ENCODE assay signal across 8 cellular contexts in genomic region chr18:80157708-80158343, GRCh38. TPM values are rescaled to one million over a fixed set of nuclear protein-coding genes. Genes with fewer than 3 reads are reported as not detected.
DNase-seq lines count a peak whose midpoint lies in the region; ATAC-seq, FAIRE-seq and TF ChIP-seq lines count a peak whose summit lies in the region.

No MANE protein-coding gene starts in this region.

- peak; percentile 51 for DNase-seq in AG04450 (ENCODE audit: low read depth, low spot score)
- DNase-seq in GM18507 (ENCODE audit: extremely low spot score, insufficient read length, low read depth), result no peak
- DNase-seq in NCI-H146 treated with DMSO at 0.1 percent for 48 hours (lab: John Stamatoyannopoulos, UW; ENCODE audit: unreplicated experiment), result peak; percentile 54
- peak; percentile 88 for DNase-seq in activated CD4-positive, alpha-beta T cell treated with anti-CD3 and anti-CD28 coated beads for 36 hours
- DNase-seq in lower lobe of right lung, result peak; percentile 76
- peak; percentile 66 for DNase-seq in stimulated activated CD8-positive, alpha-beta memory T cell treated with anti-CD3 and anti-CD28 coated beads, Interleukin-12 subunit alpha, Interleukin-12 subunit beta, amount 100 ng/mL, for 1 hour (ENCODE audit: low read depth)
- DNase-seq in KG1 (lab: John Stamatoyannopoulos, UW), result no peak

- no peaks in the 10 kb centered on the region for H3K9me3 Mint-ChIP-seq in activated CD4-positive, alpha-beta T cell treated with anti-CD3 and anti-CD28 coated beads for 36 hours (ENCODE audit: low read depth)

- H3K4me1 Mint-ChIP-seq in activated CD4-positive, alpha-beta T cell treated with anti-CD3 and anti-CD28 coated beads for 36 hours, result peaks cover 3% of the 10 kb centered on the region

- no peak for ATAC-seq in activated CD4-positive, alpha-beta T cell treated with anti-CD3 and anti-CD28 coated beads for 36 hours
- peak; percentile 67 to 75 for ATAC-seq in lower lobe of right lung

- H3K4me3 ChIP-seq in AG04450 (ENCODE audit: low read depth, low read length) (no peak overlapping the region), lower lobe of right lung (no peak overlapping the region)

- H3K4me3 Mint-ChIP-seq in activated CD4-positive, alpha-beta T cell treated with anti-CD3 and anti-CD28 coated beads for 36 hours, result no peak overlapping the region

- H3K27ac ChIP-seq in AG04450 (ENCODE audit: low read depth, low read length) (no peak overlapping the region), lower lobe of right lung (no peak overlapping the region)

- no peak overlapping the region for H3K27ac Mint-ChIP-seq in activated CD4-positive, alpha-beta T cell treated with anti-CD3 and anti-CD28 coated beads for 36 hours

- CTCF ChIA-PET in AG04450 (lab: Charles Lee), result interaction anchor here (0.6 to 3.6 kb wide), 25 partner anchors 8 to 102 kb away, joined by 3 to 31 read pairs (median 5); partner anchors contain the start of gene PARD6G
- CTCF ChIA-PET in activated CD4-positive, alpha-beta T cell treated with anti-CD3 and anti-CD28 coated beads for 36 hours (lab: Charles Lee), result interaction anchor here (0.5 to 4.9 kb wide), 23 partner anchors 11 to 1429 kb away, joined by 3 to 57 read pairs (median 5); no protein-coding TSS in a partner anchor

- no peaks in the 10 kb centered on the region for H3K27me3 ChIP-seq in AG04450 (ENCODE audit: control insufficient read depth, insufficient read depth, low read length)
- peaks cover 9% of the 10 kb centered on the region for H3K27me3 ChIP-seq in lower lobe of right lung (ENCODE audit: low read depth)

- H3K4me1 ChIP-seq in lower lobe of right lung, result no peaks in the 10 kb centered on the region

- no peaks in the 10 kb centered on the region for H3K36me3 Mint-ChIP-seq in activated CD4-positive, alpha-beta T cell treated with anti-CD3 and anti-CD28 coated beads for 36 hours (ENCODE audit: low read depth)

- intact Hi-C loops in activated CD4-positive, alpha-beta T cell treated with anti-CD3 and anti-CD28 coated beads for 36 hours (cut with DNase I, micrococcal nuclease), result loop anchor here (1.0 to 10.0 kb wide), 4 partner anchors 43 to 363 kb away; partner anchors contain the start of gene KCNG2 (in 2 of the 2)
- intact Hi-C loops in lower lobe of right lung (cut with DNase I), result no loop called here

- no peaks in the 10 kb centered on the region for H3K36me3 ChIP-seq in lower lobe of right lung

- FAIRE-seq in GM18507 (lab: Jason Lieb, UNC), result peak; percentile 84
- peak; percentile 78 for FAIRE-seq in colon (lab: Jason Lieb, UNC)

- POLR2A ChIA-PET in AG04450 (lab: Yijun Ruan, JAX), result no interaction called here
- POLR2A ChIA-PET in activated CD4-positive, alpha-beta T cell treated with anti-CD3 and anti-CD28 coated beads for 36 hours (lab: Charles Lee), result no interaction called here

- H3K9me3 ChIP-seq in AG04450 (ENCODE audit: control insufficient read depth, insufficient read depth, low read length) (no peaks in the 10 kb centered on the region; the same call in 1 of the 2 replicates), lower lobe of right lung (no peaks in the 10 kb centered on the region)

- peaks cover 22% of the 10 kb centered on the region for H3K27me3 Mint-ChIP-seq in activated CD4-positive, alpha-beta T cell treated with anti-CD3 and anti-CD28 coated beads for 36 hours

- TF ChIP-seq CTCF in AG04450 (IDR thresholded peaks at IDR 0.05; ENCODE audit: low read depth, low read length) (peak; percentile 97), lower lobe of right lung (IDR thresholded peaks at IDR 0.05) (peak; percentile 97)

RNA-seq across cellular contexts. Expression of gene ADNP2, which starts 48.8 kb away (rescaled TPM):
- polyA plus RNA-seq in AG04450 (2011; rRNA removed), result 6.8 and 7.2 TPM in 2 replicates
- 12.3 and 13.2 TPM in 2 replicates for polyA minus RNA-seq in AG04450 (2011; rRNA and poly(A)+ RNA removed)
- total RNA-seq in activated CD4-positive, alpha-beta T cell treated with anti-CD3 and anti-CD28 coated beads for 36 hours, result 10 to 100 TPM; 22.8 to 25.7 TPM
- total RNA-seq in lower lobe of right lung, result 16.5 TPM

Comparison
In these comparisons a context has a peak if more than half of its experiments do, and no peak if none do; other contexts are left out.
1. DNase-seq: peak in AG04450 (single experiment), NCI-H146 treated with DMSO at 0.1 percent for 48 hours (single experiment), activated CD4-positive, alpha-beta T cell treated with anti-CD3 and anti-CD28 coated beads for 36 hours (single experiment), lower lobe of right lung (single experiment) and stimulated activated CD8-positive, alpha-beta memory T cell treated with anti-CD3 and anti-CD28 coated beads, Interleukin-12 subunit alpha, Interleukin-12 subunit beta, amount 100 ng/mL, for 1 hour (single experiment); none in GM18507 (single experiment) and KG1 (single experiment).